1 cellular context compared by ENCODE assay signal in the genomic region with DNA sequence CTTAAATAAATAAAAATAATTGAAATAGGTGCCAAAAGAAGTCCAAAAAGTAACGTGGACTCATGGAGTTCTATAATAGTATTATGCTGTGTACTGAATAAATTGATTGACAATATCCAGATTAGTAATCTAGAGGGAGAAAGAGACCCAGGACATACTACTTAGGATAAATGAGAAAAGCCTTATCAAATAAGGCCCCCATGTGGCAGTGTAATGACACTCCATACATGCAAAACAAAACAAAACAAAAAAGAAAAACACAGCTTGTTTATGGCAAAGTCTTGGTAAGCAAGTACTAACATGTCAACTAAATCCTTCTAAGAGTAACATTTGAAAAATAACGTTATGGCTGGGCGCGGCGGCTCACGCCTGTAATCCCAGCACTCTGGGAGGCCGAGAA.
TF ChIP-seq lines count a peak whose summit lies in the region.

No MANE protein-coding gene starts in this region.

TF ChIP-seq in K562, 482 proteins besides CTCF, POLR2A, EP300 and RAD21:
- TF ChIP-seq U2AF1 (optimal IDR thresholded peaks at IDR 0.05; ENCODE audit: low read depth, low read length), result no peak
- no peak for TF ChIP-seq ZBTB1 (CRISPR knock-in tag; IDR thresholded peaks at IDR 0.05; ENCODE audit: borderline replicate concordance, low read depth)
- no peak for TF ChIP-seq SIX5 (IDR thresholded peaks at IDR 0.05; ENCODE audit: borderline replicate concordance in 1 of 2, insufficient read depth in 1 of 2, low read depth in 1 of 2, low read length in 2 of 2)
- no peak for TF ChIP-seq MCM2 (IDR thresholded peaks at IDR 0.05; ENCODE audit: low read depth)
- TF ChIP-seq ZNF507 (tag; conservative IDR thresholded peaks at IDR 0.05), result no peak
- TF ChIP-seq, protein P1, sequence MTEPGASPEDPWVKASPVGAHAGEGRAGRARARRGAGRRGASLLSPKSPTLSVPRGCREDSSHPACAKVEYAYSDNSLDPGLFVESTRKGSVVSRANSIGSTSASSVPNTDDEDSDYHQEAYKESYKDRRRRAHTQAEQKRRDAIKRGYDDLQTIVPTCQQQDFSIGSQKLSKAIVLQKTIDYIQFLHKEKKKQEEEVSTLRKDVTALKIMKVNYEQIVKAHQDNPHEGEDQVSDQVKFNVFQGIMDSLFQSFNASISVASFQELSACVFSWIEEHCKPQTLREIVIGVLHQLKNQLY (CRISPR knock-in tag; conservative IDR thresholded peaks at IDR 0.05), result no peak
- no peak for TF ChIP-seq ZNF184 (CRISPR knock-in tag; IDR thresholded peaks at IDR 0.05)
- TF ChIP-seq, protein P2, sequence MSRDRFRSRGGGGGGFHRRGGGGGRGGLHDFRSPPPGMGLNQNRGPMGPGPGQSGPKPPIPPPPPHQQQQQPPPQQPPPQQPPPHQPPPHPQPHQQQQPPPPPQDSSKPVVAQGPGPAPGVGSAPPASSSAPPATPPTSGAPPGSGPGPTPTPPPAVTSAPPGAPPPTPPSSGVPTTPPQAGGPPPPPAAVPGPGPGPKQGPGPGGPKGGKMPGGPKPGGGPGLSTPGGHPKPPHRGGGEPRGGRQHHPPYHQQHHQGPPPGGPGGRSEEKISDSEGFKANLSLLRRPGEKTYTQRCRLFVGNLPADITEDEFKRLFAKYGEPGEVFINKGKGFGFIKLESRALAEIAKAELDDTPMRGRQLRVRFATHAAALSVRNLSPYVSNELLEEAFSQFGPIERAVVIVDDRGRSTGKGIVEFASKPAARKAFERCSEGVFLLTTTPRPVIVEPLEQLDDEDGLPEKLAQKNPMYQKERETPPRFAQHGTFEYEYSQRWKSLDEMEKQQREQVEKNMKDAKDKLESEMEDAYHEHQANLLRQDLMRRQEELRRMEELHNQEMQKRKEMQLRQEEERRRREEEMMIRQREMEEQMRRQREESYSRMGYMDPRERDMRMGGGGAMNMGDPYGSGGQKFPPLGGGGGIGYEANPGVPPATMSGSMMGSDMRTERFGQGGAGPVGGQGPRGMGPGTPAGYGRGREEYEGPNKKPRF (IDR thresholded peaks at IDR 0.05; ENCODE audit: low read depth, low read length), result no peak
- no peak for TF ChIP-seq ETV5 (CRISPR knock-in tag; IDR thresholded peaks at IDR 0.05; ENCODE audit: low read depth)
- TF ChIP-seq HNRNPUL1 (IDR thresholded peaks at IDR 0.05; ENCODE audit: low read length), result no peak
- TF ChIP-seq MBD2 (IDR thresholded peaks at IDR 0.05; ENCODE audit: borderline replicate concordance, low read depth), result no peak
- no peak for TF ChIP-seq HDGF (IDR thresholded peaks at IDR 0.05)
- TF ChIP-seq, protein P3, sequence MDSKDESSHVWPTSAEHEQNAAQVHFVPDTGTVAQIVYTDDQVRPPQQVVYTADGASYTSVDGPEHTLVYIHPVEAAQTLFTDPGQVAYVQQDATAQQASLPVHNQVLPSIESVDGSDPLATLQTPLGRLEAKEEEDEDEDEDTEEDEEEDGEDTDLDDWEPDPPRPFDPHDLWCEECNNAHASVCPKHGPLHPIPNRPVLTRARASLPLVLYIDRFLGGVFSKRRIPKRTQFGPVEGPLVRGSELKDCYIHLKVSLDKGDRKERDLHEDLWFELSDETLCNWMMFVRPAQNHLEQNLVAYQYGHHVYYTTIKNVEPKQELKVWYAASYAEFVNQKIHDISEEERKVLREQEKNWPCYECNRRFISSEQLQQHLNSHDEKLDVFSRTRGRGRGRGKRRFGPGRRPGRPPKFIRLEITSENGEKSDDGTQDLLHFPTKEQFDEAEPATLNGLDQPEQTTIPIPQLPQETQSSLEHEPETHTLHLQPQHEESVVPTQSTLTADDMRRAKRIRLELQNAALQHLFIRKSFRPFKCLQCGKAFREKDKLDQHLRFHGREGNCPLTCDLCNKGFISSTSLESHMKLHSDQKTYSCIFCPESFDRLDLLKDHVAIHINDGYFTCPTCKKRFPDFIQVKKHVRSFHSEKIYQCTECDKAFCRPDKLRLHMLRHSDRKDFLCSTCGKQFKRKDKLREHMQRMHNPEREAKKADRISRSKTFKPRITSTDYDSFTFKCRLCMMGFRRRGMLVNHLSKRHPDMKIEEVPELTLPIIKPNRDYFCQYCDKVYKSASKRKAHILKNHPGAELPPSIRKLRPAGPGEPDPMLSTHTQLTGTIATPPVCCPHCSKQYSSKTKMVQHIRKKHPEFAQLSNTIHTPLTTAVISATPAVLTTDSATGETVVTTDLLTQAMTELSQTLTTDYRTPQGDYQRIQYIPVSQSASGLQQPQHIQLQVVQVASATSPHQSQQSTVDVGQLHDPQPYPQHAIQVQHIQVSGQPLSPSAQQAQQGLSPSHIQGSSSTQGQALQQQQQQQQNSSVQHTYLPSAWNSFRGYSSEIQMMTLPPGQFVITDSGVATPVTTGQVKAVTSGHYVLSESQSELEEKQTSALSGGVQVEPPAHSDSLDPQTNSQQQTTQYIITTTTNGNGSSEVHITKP (IDR thresholded peaks at IDR 0.05; ENCODE audit: partially characterized antibody), result no peak
- TF ChIP-seq, protein P4, sequence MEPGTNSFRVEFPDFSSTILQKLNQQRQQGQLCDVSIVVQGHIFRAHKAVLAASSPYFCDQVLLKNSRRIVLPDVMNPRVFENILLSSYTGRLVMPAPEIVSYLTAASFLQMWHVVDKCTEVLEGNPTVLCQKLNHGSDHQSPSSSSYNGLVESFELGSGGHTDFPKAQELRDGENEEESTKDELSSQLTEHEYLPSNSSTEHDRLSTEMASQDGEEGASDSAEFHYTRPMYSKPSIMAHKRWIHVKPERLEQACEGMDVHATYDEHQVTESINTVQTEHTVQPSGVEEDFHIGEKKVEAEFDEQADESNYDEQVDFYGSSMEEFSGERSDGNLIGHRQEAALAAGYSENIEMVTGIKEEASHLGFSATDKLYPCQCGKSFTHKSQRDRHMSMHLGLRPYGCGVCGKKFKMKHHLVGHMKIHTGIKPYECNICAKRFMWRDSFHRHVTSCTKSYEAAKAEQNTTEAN (CRISPR knock-in tag; IDR thresholded peaks at IDR 0.05), result no peak
- no peak for TF ChIP-seq POU5F1 (IDR thresholded peaks at IDR 0.05; ENCODE audit: borderline replicate concordance, low read depth, low read length, partially characterized antibody)
- TF ChIP-seq, protein P5, sequence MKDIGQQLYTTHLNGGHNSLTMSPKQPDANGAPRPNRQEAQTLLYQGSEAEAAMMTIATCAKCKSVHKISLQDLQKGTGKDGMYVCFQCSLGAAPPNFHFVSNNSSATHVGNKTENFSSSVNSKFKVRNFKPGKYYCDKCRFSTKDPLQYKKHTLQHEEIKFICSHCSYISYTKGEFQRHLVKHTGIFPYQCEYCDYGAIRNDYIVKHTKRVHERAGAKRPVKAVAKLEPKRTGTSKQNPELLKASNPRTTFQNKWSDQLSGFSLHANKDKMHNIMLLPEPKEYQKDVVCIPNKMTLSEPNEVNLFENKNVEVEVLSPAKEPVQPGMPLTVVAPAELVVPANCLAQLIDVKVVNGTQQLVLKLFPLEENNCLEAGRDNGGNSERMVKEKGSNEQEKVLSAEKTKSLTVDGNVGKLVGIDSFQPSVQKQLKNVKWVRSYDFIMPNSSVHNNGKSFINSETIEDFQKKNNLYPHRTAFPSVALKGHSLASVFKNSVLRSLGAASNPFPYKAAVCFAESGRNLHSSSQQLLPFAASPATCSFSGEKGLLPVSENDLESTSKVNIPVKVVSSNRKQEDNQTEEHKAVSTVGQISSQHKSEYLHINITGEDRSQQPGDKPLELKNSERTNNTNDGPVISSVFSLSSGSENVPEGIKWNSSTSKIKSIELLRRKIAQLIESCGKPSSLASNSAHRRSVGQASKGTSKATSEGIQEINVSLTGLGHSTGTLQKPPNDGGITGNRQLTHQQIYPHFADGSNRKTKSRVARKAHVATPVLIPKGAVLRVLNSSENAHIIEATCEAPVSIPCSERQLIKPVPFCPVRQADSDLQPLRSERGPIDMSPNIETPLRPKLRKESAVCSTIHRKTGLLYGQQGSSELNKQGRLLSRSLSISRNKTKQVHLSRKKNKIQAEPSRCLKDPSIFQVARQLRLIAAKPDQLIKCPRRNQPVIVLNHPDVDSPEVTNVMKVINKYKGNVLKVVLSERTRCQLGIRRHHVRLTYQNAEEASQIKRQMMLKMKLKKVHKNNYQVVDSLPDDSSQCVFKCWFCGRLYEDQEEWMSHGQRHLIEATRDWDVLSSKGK (CRISPR knock-in tag; IDR thresholded peaks at IDR 0.05), result no peak
- TF ChIP-seq HEY1 (CRISPR knock-in tag; IDR thresholded peaks at IDR 0.05; ENCODE audit: borderline replicate concordance), result no peak
